17 cellular contexts compared by ENCODE assay signal in the genomic region with DNA sequence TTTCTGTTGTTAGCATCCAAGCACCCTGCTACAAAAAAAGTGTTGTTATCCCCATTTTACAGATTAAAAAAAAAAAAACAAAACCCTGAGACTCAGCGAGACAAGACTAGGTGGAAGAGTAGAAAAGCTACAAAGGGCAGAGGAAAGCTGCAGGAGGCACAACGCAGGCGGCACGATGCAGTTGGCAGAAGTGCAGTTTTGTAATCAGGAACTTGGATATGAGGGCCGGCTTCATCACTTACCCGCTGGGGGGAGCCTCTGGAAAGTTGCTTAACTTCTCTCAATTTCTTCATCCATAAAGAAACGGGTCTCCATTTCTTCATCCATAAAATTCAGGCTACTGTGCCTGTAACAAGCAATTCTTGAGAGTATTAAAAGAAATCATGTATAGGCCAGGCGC.
"Had no signal": no experiment of that assay in that cellular context is flagged by ENCODE, and none has a peak within 500 bp of the region (broad histone marks: within the 10 kb centered on the region; RNA-seq: fewer than 3 reads in every experiment).

No MANE protein-coding gene starts in this region.

- DNase-seq: activated CD4-positive, alpha-beta T cell treated with anti-CD3 and anti-CD28 coated beads, Interleukin-2, amount 10 ng/mL, durations not matched to agents 24 days and 14 days; activated CD4-positive, CD25-positive, alpha-beta regulatory T cell; activated CD8-positive, alpha-beta T cell treated with anti-CD3 and anti-CD28 coated beads for 36 hours; activated naive CD4-positive, alpha-beta T cell treated with anti-CD3 and anti-CD28 coated beads for 36 hours; activated T-cell treated with anti-CD3 and anti-CD28 coated beads, Interleukin-2, amount 50 U/mL, for 24 hours; aorta; foreskin keratinocyte; islet precursor cell; midbrain; posterior cingulate gyrus; retina; stimulated activated CD4-positive, alpha-beta T cell treated with anti-CD3 and anti-CD28 coated beads, Interleukin-2, amount 100 ng/mL, for 24 hours; stimulated activated naive CD8-positive, alpha-beta T cell treated with anti-CD3 and anti-CD28 coated beads, Interleukin-15, amount 100 ng/mL, for 72 hours; transverse colon; uterus had no signal

- ATAC-seq: activated CD8-positive, alpha-beta T cell treated with anti-CD3 and anti-CD28 coated beads for 36 hours; foreskin keratinocyte; stimulated activated naive CD8-positive, alpha-beta T cell treated with anti-CD3 and anti-CD28 coated beads, Interleukin-15, amount 100 ng/mL, for 72 hours had no signal

- H3K27ac ChIP-seq: coronary artery, foreskin keratinocyte, suprapubic skin, transverse colon, uterus had no signal
